8 cellular contexts compared by ENCODE assay signal in genomic region chr7:107579881-107580715, GRCh38. TPM values are rescaled to one million over a fixed set of nuclear protein-coding genes. Genes with fewer than 3 reads are reported as not detected.
DNase-seq lines count a peak whose midpoint lies in the region; ATAC-seq and TF ChIP-seq lines count a peak whose summit lies in the region.

A gene with protein sequence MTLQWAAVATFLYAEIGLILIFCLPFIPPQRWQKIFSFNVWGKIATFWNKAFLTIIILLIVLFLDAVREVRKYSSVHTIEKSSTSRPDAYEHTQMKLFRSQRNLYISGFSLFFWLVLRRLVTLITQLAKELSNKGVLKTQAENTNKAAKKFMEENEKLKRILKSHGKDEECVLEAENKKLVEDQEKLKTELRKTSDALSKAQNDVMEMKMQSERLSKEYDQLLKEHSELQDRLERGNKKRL (plus strand): TSS chr7:107580246. CDS start chr7:107580773, 527 bp downstream.

- peak within 1 kb of the TSS; percentile 93 to 95 for H3K4me3 Mint-ChIP-seq in CD14-positive monocyte
- H3K4me3 Mint-ChIP-seq in activated CD8-positive, alpha-beta T cell treated with anti-CD3 and anti-CD28 coated beads, Interleukin-2, amount 10 ng/mL, durations not matched to agents 7 days and 5 days, result peak within 1 kb of the TSS; percentile 90

- CTCF ChIA-PET in activated CD8-positive, alpha-beta T cell treated with anti-CD3 and anti-CD28 coated beads, Interleukin-2, amount 10 ng/mL, durations not matched to agents 7 days and 5 days (lab: Charles Lee), result interaction anchor here (1.0 to 1.4 kb wide), 2 partner anchors 16 to 299 kb away, joined by 3 to 4 read pairs; partner anchors contain the start of genes COG5 and DUS4L

- TF ChIP-seq CTCF in CD14-positive monocyte (IDR thresholded peaks at IDR 0.05), result no peak

- H3K36me3 Mint-ChIP-seq in CD14-positive monocyte, result peaks cover 12 to 21% of the 10 kb centered on the region in 2 donors
- peaks cover 21% of the 10 kb centered on the region for H3K36me3 Mint-ChIP-seq in activated CD8-positive, alpha-beta T cell treated with anti-CD3 and anti-CD28 coated beads, Interleukin-2, amount 10 ng/mL, durations not matched to agents 7 days and 5 days (ENCODE audit: low read depth)

- H3K9me3 ChIP-seq in effector memory CD4-positive, alpha-beta T cell (ENCODE audit: control insufficient read depth, low read length), result no peaks in the 10 kb centered on the region

- intact Hi-C loops in CD14-positive monocyte (cut with micrococcal nuclease), result no loop called here

- H3K27me3 Mint-ChIP-seq in CD14-positive monocyte (ENCODE audit: low read depth in 3 of 3), result peaks cover 0 to 2% (median 0%) of the 10 kb centered on the region in 3 donors
- no peaks in the 10 kb centered on the region for H3K27me3 Mint-ChIP-seq in activated CD8-positive, alpha-beta T cell treated with anti-CD3 and anti-CD28 coated beads, Interleukin-2, amount 10 ng/mL, durations not matched to agents 7 days and 5 days (ENCODE audit: low read depth)

- POLR2A ChIA-PET in activated CD8-positive, alpha-beta T cell treated with anti-CD3 and anti-CD28 coated beads, Interleukin-2, amount 10 ng/mL, durations not matched to agents 7 days and 5 days (lab: Charles Lee), result interaction anchor here (1.9 kb wide), 1 partner anchor 16 kb away, joined by 9 read pairs; the partner anchor contains the start of genes COG5 and DUS4L

- ATAC-seq in HG03432 (IDR thresholded peaks at IDR 0.05; ENCODE audit: unreplicated experiment), result peak; percentile 94
- peak; percentile 96 for ATAC-seq in activated CD8-positive, alpha-beta T cell treated with anti-CD3 and anti-CD28 coated beads, Interleukin-2, amount 10 ng/mL, durations not matched to agents 7 days and 5 days

- peak within 1 kb of the TSS; percentile 71 for H3K27ac ChIP-seq in effector memory CD4-positive, alpha-beta T cell (ENCODE audit: insufficient read depth, low read length, poor library complexity, severe bottlenecking)

- H3K27me3 ChIP-seq in effector memory CD4-positive, alpha-beta T cell (replicated peaks; ENCODE audit: control insufficient read depth, insufficient read depth, low read length, poor library complexity, severe bottlenecking), result no peaks in the 10 kb centered on the region

- no peaks in the 10 kb centered on the region for H3K9me3 Mint-ChIP-seq in CD14-positive monocyte
- no peaks in the 10 kb centered on the region for H3K9me3 Mint-ChIP-seq in activated CD8-positive, alpha-beta T cell treated with anti-CD3 and anti-CD28 coated beads, Interleukin-2, amount 10 ng/mL, durations not matched to agents 7 days and 5 days (ENCODE audit: insufficient read depth)

- peak; percentile 52 for DNase-seq in CD14-positive monocyte (ENCODE audit: low spot score)
- peak; percentile 68 for DNase-seq in GM19238 (ENCODE audit: insufficient read length, low spot score)
- DNase-seq in NCI-H82 (lab: John Stamatoyannopoulos, UW), result peak; percentile 87
- DNase-seq in activated CD8-positive, alpha-beta T cell treated with anti-CD3 and anti-CD28 coated beads, Interleukin-2, amount 10 ng/mL, durations not matched to agents 7 days and 5 days, result peak; percentile 72
- DNase-seq in effector memory CD4-positive, alpha-beta T cell, result peak; percentile 43 to 54 (median 49)
- DNase-seq in medulla oblongata (ENCODE audit: extremely low spot score), result peak; percentile 72
- DNase-seq in stimulated activated CD8-positive, alpha-beta memory T cell treated with anti-CD3 and anti-CD28 coated beads, Interleukin-12 subunit alpha, Interleukin-12 subunit beta, amount 100 ng/mL, for 1 hour (ENCODE audit: low read depth), result peak; percentile 25

- H3K36me3 ChIP-seq in effector memory CD4-positive, alpha-beta T cell (ENCODE audit: control insufficient read depth, insufficient read depth, low read length), result peaks cover under 1% of the 10 kb centered on the region

- H3K27ac Mint-ChIP-seq in CD14-positive monocyte, result peak within 1 kb of the TSS; percentile 78 to 92 (median 86)
- H3K27ac Mint-ChIP-seq in activated CD8-positive, alpha-beta T cell treated with anti-CD3 and anti-CD28 coated beads, Interleukin-2, amount 10 ng/mL, durations not matched to agents 7 days and 5 days, result peak within 1 kb of the TSS; percentile 90

- H3K4me3 ChIP-seq in effector memory CD4-positive, alpha-beta T cell (ENCODE audit: insufficient read depth, low read depth, low read length, poor library complexity, severe bottlenecking), result peak within 1 kb of the TSS; percentile 89

- H3K4me1 ChIP-seq in effector memory CD4-positive, alpha-beta T cell (ENCODE audit: control insufficient read depth, insufficient read depth, low read length, poor library complexity, severe bottlenecking), result peaks cover 3% of the 10 kb centered on the region

- H3K4me1 Mint-ChIP-seq in CD14-positive monocyte, result peaks cover 19% of the 10 kb centered on the region
- peaks cover 22% of the 10 kb centered on the region for H3K4me1 Mint-ChIP-seq in activated CD8-positive, alpha-beta T cell treated with anti-CD3 and anti-CD28 coated beads, Interleukin-2, amount 10 ng/mL, durations not matched to agents 7 days and 5 days (ENCODE audit: low read depth)

RNA-seq across cellular contexts. Expression of the gene that starts here (rescaled TPM):
- polyA plus RNA-seq in CD14-positive monocyte, result 10 to 100 TPM; 58.8 to 76.0 TPM
- 10 to 100 TPM; 32.1 to 32.7 TPM for total RNA-seq in activated CD8-positive, alpha-beta T cell treated with anti-CD3 and anti-CD28 coated beads, Interleukin-2, amount 10 ng/mL, durations not matched to agents 7 days and 5 days

Comparison
In these comparisons a context has a peak if more than half of its experiments do, and no peak if none do; other contexts are left out.
1. Peak in every context shown above with its lines: DNase-seq, ATAC-seq, H3K4me3 ChIP-seq and H3K27ac ChIP-seq.
2. DNase-seq: peak in every context shown above with its lines; median percentile 87 in NCI-H82; 72 in activated CD8-positive, alpha-beta T cell treated with anti-CD3 and anti-CD28 coated beads, Interleukin-2, amount 10 ng/mL, durations not matched to agents 7 days and 5 days; 72 in medulla oblongata; 68 in GM19238; 52 in CD14-positive monocyte; 49 in effector memory CD4-positive, alpha-beta T cell; 25 in stimulated activated CD8-positive, alpha-beta memory T cell treated with anti-CD3 and anti-CD28 coated beads, Interleukin-12 subunit alpha, Interleukin-12 subunit beta, amount 100 ng/mL, for 1 hour.